ENCODE assay signal across 1 cellular context in the genomic region with DNA sequence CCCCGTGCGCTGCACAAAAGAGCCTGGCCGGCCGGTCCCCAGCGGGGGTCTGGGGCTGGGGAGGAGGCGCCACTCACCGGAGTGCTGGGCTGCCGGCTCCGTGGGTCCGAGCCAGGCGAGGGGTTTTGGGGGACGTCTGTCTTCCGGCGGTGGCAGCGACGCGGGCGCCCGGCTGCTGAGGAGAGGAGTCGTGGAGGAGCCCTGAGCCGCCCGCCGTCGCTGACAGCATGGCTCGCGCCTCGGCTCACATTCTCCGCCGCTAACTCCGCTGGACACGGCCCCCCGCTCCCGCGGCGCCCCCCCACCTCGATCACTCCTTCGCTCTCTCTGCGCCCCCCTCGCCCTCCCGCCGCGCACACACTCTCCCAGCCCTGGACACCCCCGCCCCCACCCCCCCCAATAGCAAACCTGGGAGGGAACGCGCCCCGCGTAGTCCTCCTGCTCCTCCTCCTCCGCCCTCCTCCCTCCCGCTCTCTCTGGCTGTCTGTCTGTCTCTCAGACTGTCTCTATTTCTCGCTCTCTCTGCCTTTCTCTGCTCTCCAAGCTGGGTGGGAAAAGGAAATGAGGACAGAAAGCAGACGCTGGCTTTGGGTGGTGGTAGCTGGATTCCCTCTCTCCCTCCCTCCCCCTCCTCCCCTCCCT.
A peak's percentile ranks its signal among the peaks of the same experiment; 100 is the strongest.
TF ChIP-seq lines count a peak whose summit lies in the region.

No MANE protein-coding gene starts in this region.

TF ChIP-seq in GM12878, 131 proteins besides CTCF, POLR2A, EP300 and RAD21:
- no peak for TF ChIP-seq ZSCAN29 (IDR thresholded peaks at IDR 0.05)
- 0 out of 2 replicates have a peak, but pooled peaks have one; percentile 27 for TF ChIP-seq BACH1 (IDR thresholded peaks at IDR 0.05; ENCODE audit: borderline replicate concordance)
- TF ChIP-seq, protein P1, sequence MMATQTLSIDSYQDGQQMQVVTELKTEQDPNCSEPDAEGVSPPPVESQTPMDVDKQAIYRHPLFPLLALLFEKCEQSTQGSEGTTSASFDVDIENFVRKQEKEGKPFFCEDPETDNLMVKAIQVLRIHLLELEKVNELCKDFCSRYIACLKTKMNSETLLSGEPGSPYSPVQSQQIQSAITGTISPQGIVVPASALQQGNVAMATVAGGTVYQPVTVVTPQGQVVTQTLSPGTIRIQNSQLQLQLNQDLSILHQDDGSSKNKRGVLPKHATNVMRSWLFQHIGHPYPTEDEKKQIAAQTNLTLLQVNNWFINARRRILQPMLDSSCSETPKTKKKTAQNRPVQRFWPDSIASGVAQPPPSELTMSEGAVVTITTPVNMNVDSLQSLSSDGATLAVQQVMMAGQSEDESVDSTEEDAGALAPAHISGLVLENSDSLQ (IDR thresholded peaks at IDR 0.05), result 0 out of 2 replicates have a peak, but pooled peaks have one; percentile 50
- no peak for TF ChIP-seq TCF3 (IDR thresholded peaks at IDR 0.05; ENCODE audit: borderline replicate concordance, insufficient read depth, low read depth, low read length)
- TF ChIP-seq, protein P2, sequence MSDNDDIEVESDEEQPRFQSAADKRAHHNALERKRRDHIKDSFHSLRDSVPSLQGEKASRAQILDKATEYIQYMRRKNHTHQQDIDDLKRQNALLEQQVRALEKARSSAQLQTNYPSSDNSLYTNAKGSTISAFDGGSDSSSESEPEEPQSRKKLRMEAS (IDR thresholded peaks at IDR 0.05; ENCODE audit: low read depth, low read length), result no peak
- no peak for TF ChIP-seq EZH2 (IDR thresholded peaks at IDR 0.05; ENCODE audit: borderline replicate concordance, control insufficient read depth, low read depth, low read length)
- TF ChIP-seq MTA3 (IDR thresholded peaks at IDR 0.05; ENCODE audit: borderline replicate concordance, low read length), result no peak
- TF ChIP-seq GATAD2B (conservative IDR thresholded peaks at IDR 0.05; ENCODE audit: low read depth), result peak; percentile 56; the same call in 1 of the 2 replicates
- TF ChIP-seq, protein P3, sequence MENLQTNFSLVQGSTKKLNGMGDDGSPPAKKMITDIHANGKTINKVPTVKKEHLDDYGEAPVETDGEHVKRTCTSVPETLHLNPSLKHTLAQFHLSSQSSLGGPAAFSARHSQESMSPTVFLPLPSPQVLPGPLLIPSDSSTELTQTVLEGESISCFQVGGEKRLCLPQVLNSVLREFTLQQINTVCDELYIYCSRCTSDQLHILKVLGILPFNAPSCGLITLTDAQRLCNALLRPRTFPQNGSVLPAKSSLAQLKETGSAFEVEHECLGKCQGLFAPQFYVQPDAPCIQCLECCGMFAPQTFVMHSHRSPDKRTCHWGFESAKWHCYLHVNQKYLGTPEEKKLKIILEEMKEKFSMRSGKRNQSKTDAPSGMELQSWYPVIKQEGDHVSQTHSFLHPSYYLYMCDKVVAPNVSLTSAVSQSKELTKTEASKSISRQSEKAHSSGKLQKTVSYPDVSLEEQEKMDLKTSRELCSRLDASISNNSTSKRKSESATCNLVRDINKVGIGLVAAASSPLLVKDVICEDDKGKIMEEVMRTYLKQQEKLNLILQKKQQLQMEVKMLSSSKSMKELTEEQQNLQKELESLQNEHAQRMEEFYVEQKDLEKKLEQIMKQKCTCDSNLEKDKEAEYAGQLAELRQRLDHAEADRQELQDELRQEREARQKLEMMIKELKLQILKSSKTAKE (IDR thresholded peaks at IDR 0.05; ENCODE audit: low read depth, poor library complexity, severe bottlenecking), result no peak
- TF ChIP-seq DPF2 (IDR thresholded peaks at IDR 0.05), result peak; percentile 28; the same call in 1 of the 2 replicates
- peak; percentile 70 for TF ChIP-seq NKRF (conservative IDR thresholded peaks at IDR 0.05)
- no peak for TF ChIP-seq E2F4 (IDR thresholded peaks at IDR 0.05; ENCODE audit: low read depth, low read length)
- TF ChIP-seq FOXK2 (IDR thresholded peaks at IDR 0.05), result no peak
- 0 out of 2 replicates have a peak, but pooled peaks have one; percentile 32 for TF ChIP-seq LARP7 (IDR thresholded peaks at IDR 0.05)
- peak; percentile 100 for TF ChIP-seq NFXL1 (IDR thresholded peaks at IDR 0.05; ENCODE audit: borderline replicate concordance)
- 0 out of 2 replicates have a peak, but pooled peaks have one; percentile 20 for TF ChIP-seq SMARCA5 (IDR thresholded peaks at IDR 0.05)
